In the genomic region with DNA sequence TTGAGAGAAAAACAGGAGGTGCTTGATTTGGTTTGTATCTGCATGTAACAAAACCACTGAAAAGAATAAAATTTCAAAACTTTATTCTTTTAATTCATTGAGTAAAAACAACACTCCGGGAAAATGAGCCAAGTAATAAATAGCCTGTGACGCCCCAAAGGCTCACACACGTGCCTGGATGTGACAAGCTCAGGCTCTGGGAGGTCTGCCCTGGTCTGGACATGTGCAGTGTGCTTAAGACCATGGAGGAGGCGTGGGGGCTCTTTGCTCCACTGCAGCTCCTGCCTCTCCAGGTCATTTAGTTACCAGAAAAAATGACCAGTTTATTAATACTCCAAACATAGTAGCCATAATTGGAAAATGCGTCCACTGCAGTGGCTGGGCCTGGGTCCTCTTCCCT, we compare ENCODE assay signal across 1 cellular context.
TF ChIP-seq lines count a peak whose summit lies in the region.

No MANE protein-coding gene starts in this region.

TF ChIP-seq in GM23338, 12 proteins besides CTCF, POLR2A, EP300 and RAD21 (continued from another document):
- TF ChIP-seq, protein P1, sequence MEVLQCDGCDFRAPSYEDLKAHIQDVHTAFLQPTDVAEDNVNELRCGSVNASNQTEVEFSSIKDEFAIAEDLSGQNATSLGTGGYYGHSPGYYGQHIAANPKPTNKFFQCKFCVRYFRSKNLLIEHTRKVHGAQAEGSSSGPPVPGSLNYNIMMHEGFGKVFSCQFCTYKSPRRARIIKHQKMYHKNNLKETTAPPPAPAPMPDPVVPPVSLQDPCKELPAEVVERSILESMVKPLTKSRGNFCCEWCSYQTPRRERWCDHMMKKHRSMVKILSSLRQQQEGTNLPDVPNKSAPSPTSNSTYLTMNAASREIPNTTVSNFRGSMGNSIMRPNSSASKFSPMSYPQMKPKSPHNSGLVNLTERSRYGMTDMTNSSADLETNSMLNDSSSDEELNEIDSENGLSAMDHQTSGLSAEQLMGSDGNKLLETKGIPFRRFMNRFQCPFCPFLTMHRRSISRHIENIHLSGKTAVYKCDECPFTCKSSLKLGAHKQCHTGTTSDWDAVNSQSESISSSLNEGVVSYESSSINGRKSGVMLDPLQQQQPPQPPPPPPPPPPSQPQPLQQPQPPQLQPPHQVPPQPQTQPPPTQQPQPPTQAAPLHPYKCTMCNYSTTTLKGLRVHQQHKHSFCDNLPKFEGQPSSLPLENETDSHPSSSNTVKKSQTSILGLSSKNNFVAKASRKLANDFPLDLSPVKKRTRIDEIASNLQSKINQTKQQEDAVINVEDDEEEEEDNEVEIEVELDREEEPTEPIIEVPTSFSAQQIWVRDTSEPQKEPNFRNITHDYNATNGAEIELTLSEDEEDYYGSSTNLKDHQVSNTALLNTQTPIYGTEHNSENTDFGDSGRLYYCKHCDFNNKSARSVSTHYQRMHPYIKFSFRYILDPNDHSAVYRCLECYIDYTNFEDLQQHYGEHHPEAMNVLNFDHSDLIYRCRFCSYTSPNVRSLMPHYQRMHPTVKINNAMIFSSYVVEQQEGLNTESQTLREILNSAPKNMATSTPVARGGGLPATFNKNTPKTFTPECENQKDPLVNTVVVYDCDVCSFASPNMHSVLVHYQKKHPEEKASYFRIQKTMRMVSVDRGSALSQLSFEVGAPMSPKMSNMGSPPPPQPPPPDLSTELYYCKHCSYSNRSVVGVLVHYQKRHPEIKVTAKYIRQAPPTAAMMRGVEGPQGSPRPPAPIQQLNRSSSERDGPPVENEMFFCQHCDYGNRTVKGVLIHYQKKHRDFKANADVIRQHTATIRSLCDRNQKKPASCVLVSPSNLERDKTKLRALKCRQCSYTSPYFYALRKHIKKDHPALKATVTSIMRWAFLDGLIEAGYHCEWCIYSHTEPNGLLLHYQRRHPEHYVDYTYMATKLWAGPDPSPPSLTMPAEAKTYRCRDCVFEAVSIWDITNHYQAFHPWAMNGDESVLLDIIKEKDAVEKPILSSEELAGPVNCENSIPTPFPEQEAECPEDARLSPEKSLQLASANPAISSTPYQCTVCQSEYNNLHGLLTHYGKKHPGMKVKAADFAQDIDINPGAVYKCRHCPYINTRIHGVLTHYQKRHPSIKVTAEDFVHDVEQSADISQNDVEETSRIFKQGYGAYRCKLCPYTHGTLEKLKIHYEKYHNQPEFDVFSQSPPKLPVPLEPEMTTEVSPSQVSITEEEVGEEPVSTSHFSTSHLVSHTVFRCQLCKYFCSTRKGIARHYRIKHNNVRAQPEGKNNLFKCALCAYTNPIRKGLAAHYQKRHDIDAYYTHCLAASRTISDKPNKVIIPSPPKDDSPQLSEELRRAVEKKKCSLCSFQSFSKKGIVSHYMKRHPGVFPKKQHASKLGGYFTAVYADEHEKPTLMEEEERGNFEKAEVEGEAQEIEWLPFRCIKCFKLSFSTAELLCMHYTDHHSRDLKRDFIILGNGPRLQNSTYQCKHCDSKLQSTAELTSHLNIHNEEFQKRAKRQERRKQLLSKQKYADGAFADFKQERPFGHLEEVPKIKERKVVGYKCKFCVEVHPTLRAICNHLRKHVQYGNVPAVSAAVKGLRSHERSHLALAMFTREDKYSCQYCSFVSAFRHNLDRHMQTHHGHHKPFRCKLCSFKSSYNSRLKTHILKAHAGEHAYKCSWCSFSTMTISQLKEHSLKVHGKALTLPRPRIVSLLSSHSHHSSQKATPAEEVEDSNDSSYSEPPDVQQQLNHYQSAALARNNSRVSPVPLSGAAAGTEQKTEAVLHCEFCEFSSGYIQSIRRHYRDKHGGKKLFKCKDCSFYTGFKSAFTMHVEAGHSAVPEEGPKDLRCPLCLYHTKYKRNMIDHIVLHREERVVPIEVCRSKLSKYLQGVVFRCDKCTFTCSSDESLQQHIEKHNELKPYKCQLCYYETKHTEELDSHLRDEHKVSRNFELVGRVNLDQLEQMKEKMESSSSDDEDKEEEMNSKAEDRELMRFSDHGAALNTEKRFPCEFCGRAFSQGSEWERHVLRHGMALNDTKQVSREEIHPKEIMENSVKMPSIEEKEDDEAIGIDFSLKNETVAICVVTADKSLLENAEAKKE (CRISPR knock-in tag; IDR thresholded peaks at IDR 0.05), result no peak
- TF ChIP-seq POLR2AphosphoS5 (IDR thresholded peaks at IDR 0.05; ENCODE audit: low read depth) (no peak), EZH2 (IDR thresholded peaks at IDR 0.05; ENCODE audit: low read depth, unreplicated experiment) (no peak), EZH2phosphoT487 (IDR thresholded peaks at IDR 0.05; ENCODE audit: unreplicated experiment) (no peak), CREB1 (CRISPR knock-in tag; IDR thresholded peaks at IDR 0.05; ENCODE audit: low read depth) (no peak), JUNB (IDR thresholded peaks at IDR 0.05; ENCODE audit: unreplicated experiment) (no peak)
- TF ChIP-seq, protein P2, sequence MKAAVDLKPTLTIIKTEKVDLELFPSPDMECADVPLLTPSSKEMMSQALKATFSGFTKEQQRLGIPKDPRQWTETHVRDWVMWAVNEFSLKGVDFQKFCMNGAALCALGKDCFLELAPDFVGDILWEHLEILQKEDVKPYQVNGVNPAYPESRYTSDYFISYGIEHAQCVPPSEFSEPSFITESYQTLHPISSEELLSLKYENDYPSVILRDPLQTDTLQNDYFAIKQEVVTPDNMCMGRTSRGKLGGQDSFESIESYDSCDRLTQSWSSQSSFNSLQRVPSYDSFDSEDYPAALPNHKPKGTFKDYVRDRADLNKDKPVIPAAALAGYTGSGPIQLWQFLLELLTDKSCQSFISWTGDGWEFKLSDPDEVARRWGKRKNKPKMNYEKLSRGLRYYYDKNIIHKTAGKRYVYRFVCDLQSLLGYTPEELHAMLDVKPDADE (IDR thresholded peaks at IDR 0.05), result no peak
